In genomic region chr3:139235192-139235591, GRCh38 we compare ENCODE assay signal across 1 cellular context.
TF ChIP-seq lines count a peak whose summit lies in the region.

No MANE protein-coding gene starts in this region.

TF ChIP-seq in K562, 482 proteins besides CTCF, POLR2A, EP300 and RAD21 (continued from another document):
- TF ChIP-seq PATZ1 (CRISPR knock-in tag; IDR thresholded peaks at IDR 0.05; ENCODE audit: borderline replicate concordance): no peak
- no peak for TF ChIP-seq POLR2AphosphoS5 (IDR thresholded peaks at IDR 0.05; ENCODE audit: control insufficient read depth, insufficient read depth, low read depth, low read length)
- TF ChIP-seq ZBTB8A (IDR thresholded peaks at IDR 0.05; ENCODE audit: partially characterized antibody): no peak
- TF ChIP-seq ZNF76 (CRISPR knock-in tag; IDR thresholded peaks at IDR 0.05; ENCODE audit: borderline replicate concordance): no peak
- no peak for TF ChIP-seq RBM17 (IDR thresholded peaks at IDR 0.05; ENCODE audit: borderline replicate concordance, low read depth, low read length)
- no peak for TF ChIP-seq HMG20B (CRISPR knock-in tag; IDR thresholded peaks at IDR 0.05)
TF ChIP-seq in K562: peak in this region for 0.
